ENCODE assay signal across 8 cellular contexts in the genomic region with DNA sequence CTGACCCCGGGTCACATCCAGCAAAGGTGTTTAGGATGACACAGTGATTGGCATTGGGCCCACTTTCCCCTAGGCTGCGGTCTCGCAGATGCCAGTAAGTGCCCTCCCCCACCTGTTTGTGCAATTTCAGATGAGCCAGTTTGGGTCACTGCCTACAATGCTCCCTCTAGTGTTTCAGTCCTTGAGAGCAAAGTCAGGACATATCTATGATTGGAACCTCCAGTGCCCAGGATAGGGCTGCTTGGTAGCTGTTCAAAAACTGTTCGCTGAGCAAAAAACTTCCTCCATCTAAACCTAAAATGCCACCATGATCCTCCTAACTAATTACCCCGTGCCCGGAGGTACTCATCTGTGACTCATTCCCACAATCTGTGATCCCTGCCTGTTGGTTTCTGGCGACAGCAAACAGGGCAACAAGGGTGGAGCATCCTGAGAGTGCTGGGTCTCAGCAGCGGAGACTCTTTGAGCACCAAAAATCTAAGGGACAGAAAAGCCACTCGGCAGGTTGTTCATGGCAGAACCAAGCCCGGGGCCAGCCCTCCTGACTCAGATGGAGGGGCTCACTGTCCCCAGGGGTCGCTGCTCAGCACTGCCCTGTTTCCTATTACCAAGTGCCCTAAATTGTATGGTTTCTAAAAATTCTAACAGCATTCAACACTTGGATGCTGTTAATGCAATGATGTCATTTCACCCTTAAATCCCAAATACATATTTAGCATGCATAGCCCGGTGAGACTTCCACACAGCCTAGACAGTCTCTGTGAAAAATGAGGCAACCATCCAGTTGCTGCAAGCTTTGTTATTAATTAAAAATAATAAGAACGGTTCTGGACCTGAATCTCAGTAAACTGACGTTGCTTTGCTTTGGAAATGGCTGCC. TPM values are rescaled to one million over a fixed set of nuclear protein-coding genes. Genes with fewer than 3 reads are reported as not detected.
A peak's percentile ranks its signal among the peaks of the same experiment; 100 is the strongest.
DNase-seq lines count a peak whose midpoint lies in the region; ATAC-seq and TF ChIP-seq lines count a peak whose summit lies in the region.

No MANE protein-coding gene starts in this region.

- H2AFZ ChIP-seq in IMR-90 (replicated peaks; ENCODE audit: low read length, poor library complexity), result no peak overlapping the region
- H2AFZ ChIP-seq in PC-9, result peak overlapping the region; percentile 74

- H3K4ac ChIP-seq in IMR-90 (ENCODE audit: low read depth, low read length), result no peak overlapping the region

- no peak overlapping the region for H4K5ac ChIP-seq in IMR-90 (ENCODE audit: low read depth, low read length)

- no peaks in the 10 kb centered on the region for H4K20me1 ChIP-seq in IMR-90 (ENCODE audit: insufficient read depth, low read length)
- no peaks in the 10 kb centered on the region for H4K20me1 ChIP-seq in PC-9 (ENCODE audit: insufficient read depth)

- H3K9me3 ChIP-seq in IMR-90 (ENCODE audit: control insufficient read depth, insufficient read depth, low read length) (no peaks in the 10 kb centered on the region), PC-9 (ENCODE audit: insufficient read depth, low read depth) (no peaks in the 10 kb centered on the region; the same call in 1 of the 2 replicates), psoas muscle (no peaks in the 10 kb centered on the region)

- H3K23ac ChIP-seq in IMR-90 (ENCODE audit: low read depth, low read length), result no peak overlapping the region

- DNase-seq in DMS153 (lab: John Stamatoyannopoulos, UW) (peak; percentile 69), IMR-90 (peak; percentile 1), PC-9 (peak; percentile 93 to 95), psoas muscle (peak in 1 of 2 donors; percentile 57), NCI-H187 treated with DMSO at 0.1 percent for 48 hours (lab: John Stamatoyannopoulos, UW) (no peak)
- DNase-seq in stimulated activated CD4-positive, alpha-beta T cell treated with anti-CD3 and anti-CD28 coated beads, Interleukin-2, amount 100 ng/mL, for 48 hours, result no peak

- 53% methylated on average over 6 of the region's 14 CpGs; no CpG with 5 or more reads in 1 of the 2 experiments for whole genome bisulfite sequencing in IMR-90 (ENCODE audit: extremely low coverage in 2 of 2, insufficient read length in 1 of 2), 2 experiments
- 19 to 29% (median 20%) methylated on average over 14 of the region's 14 CpGs for WGBS in psoas muscle, 3 donors

- H3K4me2 ChIP-seq in IMR-90 (ENCODE audit: low read depth, low read length) (peak overlapping the region; percentile 71; the same call in 1 of the 2 replicates), PC-9 (peak overlapping the region; percentile 72)

- no peaks in the 10 kb centered on the region for H3K36me3 ChIP-seq in IMR-90 (ENCODE audit: control insufficient read depth, insufficient read depth, low read length)
- no peaks in the 10 kb centered on the region for H3K36me3 ChIP-seq in PC-9 (ENCODE audit: low read depth)
- H3K36me3 ChIP-seq in psoas muscle (ENCODE audit: insufficient read depth in 1 of 2, low read depth in 1 of 2), result no peaks in the 10 kb centered on the region

- intact Hi-C loops in IMR-90 (cut with micrococcal nuclease) (no loop called here), PC-9 (cut with micrococcal nuclease; ENCODE audit: unreplicated experiment) (loop anchor here (1.0 to 10.0 kb wide), 6 partner anchors 60 to 175 kb away; no protein-coding TSS in a partner anchor), psoas muscle (cut with DNase I) (loop anchor here in 1 of 2 donors (5.0 kb wide), 2 partner anchors 100 to 320 kb away; no protein-coding TSS in a partner anchor)

- H3K56ac ChIP-seq in IMR-90 (ENCODE audit: extremely low read depth, insufficient read depth, low read length), result no peak overlapping the region

- no peak overlapping the region for H2BK120ac ChIP-seq in IMR-90 (ENCODE audit: low read depth, low read length)

- no peak overlapping the region for H2BK5ac ChIP-seq in IMR-90 (ENCODE audit: low read depth, low read length, poor library complexity, severe bottlenecking)

- H3K14ac ChIP-seq in IMR-90 (replicated peaks; ENCODE audit: low read depth, low read length), result no peak overlapping the region

- dilution Hi-C loops in IMR-90 (cut with HindIII; ENCODE audit: low sequenced_read_pairs, unreplicated experiment), result no loop called here

- TF ChIP-seq RAD21 in IMR-90 (IDR thresholded peaks at IDR 0.05; ENCODE audit: low read length), result no peak

- CTCF ChIA-PET in IMR-90 (lab: Yijun Ruan, JAX), result no interaction called here
- CTCF ChIA-PET in PC-9 (lab: Charles Lee), result no interaction called here

- TF ChIP-seq CTCF in IMR-90 (conservative IDR thresholded peaks at IDR 0.05; ENCODE audit: low read depth, low read length) (no peak), PC-9 (conservative IDR thresholded peaks at IDR 0.05) (peak; percentile 44; the same call in 1 of the 2 replicates), psoas muscle (IDR thresholded peaks at IDR 0.05) (peak; percentile 21)

- H3K27me3 ChIP-seq in IMR-90 (ENCODE audit: control insufficient read depth, insufficient read depth, low read length) (peaks cover 73% of the 10 kb centered on the region), PC-9 (ENCODE audit: insufficient read depth, low read depth) (no peaks in the 10 kb centered on the region), psoas muscle (ENCODE audit: insufficient read depth in 3 of 3, low read length in 2 of 3) (peaks cover 0 to 30% (median 12%) of the 10 kb centered on the region in 3 donors)

- no peak overlapping the region for H4K91ac ChIP-seq in IMR-90 (ENCODE audit: insufficient read depth, low read depth, low read length)

- no peak overlapping the region for H2BK15ac ChIP-seq in IMR-90 (ENCODE audit: low read depth, low read length)

- no peak overlapping the region for H2AK9ac ChIP-seq in IMR-90 (replicated peaks; ENCODE audit: low read depth, low read length, poor library complexity)

- H3K27ac ChIP-seq in IMR-90 (ENCODE audit: insufficient read depth, low read length), result no peak overlapping the region
- H3K27ac ChIP-seq in PC-9, result peak overlapping the region; percentile 77
- peak overlapping the region; percentile 32 for H3K27ac ChIP-seq in psoas muscle

- in situ Hi-C loops in IMR-90 (cut with MboI; ENCODE audit: low sequenced_read_pairs), result loop anchor here (10.0 kb wide), 1 partner anchor 98 kb away; no protein-coding TSS in a partner anchor

- POLR2A ChIA-PET in IMR-90 (lab: Charles Lee; ENCODE audit: unreplicated experiment), result no interaction called here
- POLR2A ChIA-PET in PC-9 (lab: Charles Lee; ENCODE audit: unreplicated experiment), result interaction anchor here (0.5 to 0.6 kb wide), 2 partner anchors 44 to 910 kb away, joined by 3 to 6 read pairs; no protein-coding TSS in a partner anchor

- H3K79me1 ChIP-seq in IMR-90 (ENCODE audit: low read depth in 1 of 2, low read length in 2 of 2), result no peaks in the 10 kb centered on the region

- ATAC-seq in IMR-90 (ENCODE audit: low read depth), result peak; percentile 10; the same call in 1 of the 2 replicates
- peak; percentile 53 for ATAC-seq in esophagus mucosa
- ATAC-seq in psoas muscle, result peak; percentile 75 to 84 (median 82)
- ATAC-seq in HG03108 (IDR thresholded peaks at IDR 0.05; ENCODE audit: unreplicated experiment), result no peak

- H3K18ac ChIP-seq in IMR-90 (ENCODE audit: low read depth, low read length), result no peak overlapping the region

- no peaks in the 10 kb centered on the region; the same call in 1 of the 2 replicates for H3K9me2 ChIP-seq in PC-9 (ENCODE audit: insufficient read depth)

- H2BK20ac ChIP-seq in IMR-90 (ENCODE audit: low read depth, low read length), result no peak overlapping the region

- BruUV-seq in IMR-90 (replicated peaks; lab: Mats Ljungman, UMichigan) (no TSS peak), PC-9 (replicated peaks; lab: Mats Ljungman, UMichigan) (no TSS peak)

- H3K4me1 ChIP-seq in IMR-90 (ENCODE audit: control insufficient read depth, insufficient read depth, low read length) (no peaks in the 10 kb centered on the region), PC-9 (replicated peaks; ENCODE audit: insufficient read depth) (peaks cover 70% of the 10 kb centered on the region), psoas muscle (peaks cover 15% of the 10 kb centered on the region)

- peaks cover 49% of the 10 kb centered on the region for H3F3A ChIP-seq in PC-9 (ENCODE audit: insufficient read depth, low read depth)

- no peak overlapping the region for H4K8ac ChIP-seq in IMR-90 (ENCODE audit: low read depth in 2 of 2, low read length in 2 of 2)

- 0 out of 2 replicates have a peak, but pooled peaks cover 11% of the 10 kb centered on the region for H3K79me2 ChIP-seq in PC-9 (ENCODE audit: low read depth)

- no peaks in the 10 kb centered on the region for H3K9me1 ChIP-seq in IMR-90 (ENCODE audit: insufficient read depth, low read length)

- no peak overlapping the region for H3K4me3 ChIP-seq in IMR-90 (ENCODE audit: insufficient read depth, low read depth, low read length)
- H3K4me3 ChIP-seq in PC-9, result peak overlapping the region; percentile 54; the same call in 1 of the 2 replicates
- peak overlapping the region; percentile 47 for H3K4me3 ChIP-seq in psoas muscle

- no peak for TF ChIP-seq POLR2A in IMR-90 (IDR thresholded peaks at IDR 0.05; ENCODE audit: low read depth, low read length)

- no peak overlapping the region for H3K9ac ChIP-seq in IMR-90 (ENCODE audit: low read depth, low read length)

- no peak overlapping the region for H2AK5ac ChIP-seq in IMR-90 (ENCODE audit: low read depth, low read length)

TF ChIP-seq in IMR-90, 13 proteins besides CTCF, POLR2A, EP300 and RAD21 (continues in another document):
- TF ChIP-seq MAFK (IDR thresholded peaks at IDR 0.05; ENCODE audit: low read depth, low read length) (no peak), RCOR1 (IDR thresholded peaks at IDR 0.05; ENCODE audit: insufficient replicate concordance, low read length) (no peak), CEBPB (IDR thresholded peaks at IDR 0.05; ENCODE audit: low read depth, low read length) (no peak), SMC3 (IDR thresholded peaks at IDR 0.05; ENCODE audit: low read depth, low read length) (no peak), FOS (IDR thresholded peaks at IDR 0.05; ENCODE audit: low read depth, low read length) (no peak)

RNA-seq across cellular contexts. Expression of gene VSX1, which starts 5.0 kb away (rescaled TPM):
- total RNA-seq in IMR-90 (2012; rRNA removed) (not detected in 2 replicates), PC-9 (2021) (0.65 and 1.5 TPM in 2 replicates), esophagus mucosa (not detected), psoas muscle (under 1 TPM in 3 of 4 donors, not detected in 1; 0.41 to 0.52 (median 0.48) TPM)
- polyA plus RNA-seq in IMR-90 (2012; rRNA removed) (not detected in 2 replicates), psoas muscle (under 1 TPM; 0.04 to 0.07 (median 0.05) TPM)
- not detected in 2 replicates for polyA plus RNA-seq in IMR-90 (2012; cell fraction: cytosol; rRNA removed)
- polyA plus RNA-seq in IMR-90 (2012; cell fraction: nucleus; rRNA removed; ENCODE audit: low replicate concordance), result not detected in 2 replicates

RNA-seq across cellular contexts. Expression of gene ACSS1, which starts 19.0 kb away (rescaled TPM):
- total RNA-seq in IMR-90 (2012; rRNA removed), result 0.56 and 0.72 TPM in 2 replicates
- polyA plus RNA-seq in IMR-90 (2012; rRNA removed), result 1.0 and 1.2 TPM in 2 replicates
- 0.81 and 1.0 TPM in 2 replicates for polyA plus RNA-seq in IMR-90 (2012; cell fraction: cytosol; rRNA removed)
- polyA plus RNA-seq in IMR-90 (2012; cell fraction: nucleus; rRNA removed; ENCODE audit: low replicate concordance), result 3.1 and 4.1 TPM in 2 replicates
- total RNA-seq in PC-9 (2021), result 12.8 and 12.9 TPM in 2 replicates
- 6.7 TPM for total RNA-seq in esophagus mucosa
- total RNA-seq in psoas muscle, result 10 to 100 TPM; 16.8 to 53.3 (median 39.0) TPM
- polyA plus RNA-seq in psoas muscle, result 10 to 100 TPM in 2 of 3 donors, 1 to 10 TPM in 1; 8.8 to 15.1 (median 12.2) TPM

Comparison
In these comparisons a context has a peak if more than half of its experiments do, and no peak if none do; other contexts are left out.
1. DNase-seq: peak in DMS153 (single experiment), IMR-90 (single experiment) and PC-9 (2 of 2); none in NCI-H187 treated with DMSO at 0.1 percent for 48 hours (single experiment) and stimulated activated CD4-positive, alpha-beta T cell treated with anti-CD3 and anti-CD28 coated beads, Interleukin-2, amount 100 ng/mL, for 48 hours (0 of 2).